In the genomic region with DNA sequence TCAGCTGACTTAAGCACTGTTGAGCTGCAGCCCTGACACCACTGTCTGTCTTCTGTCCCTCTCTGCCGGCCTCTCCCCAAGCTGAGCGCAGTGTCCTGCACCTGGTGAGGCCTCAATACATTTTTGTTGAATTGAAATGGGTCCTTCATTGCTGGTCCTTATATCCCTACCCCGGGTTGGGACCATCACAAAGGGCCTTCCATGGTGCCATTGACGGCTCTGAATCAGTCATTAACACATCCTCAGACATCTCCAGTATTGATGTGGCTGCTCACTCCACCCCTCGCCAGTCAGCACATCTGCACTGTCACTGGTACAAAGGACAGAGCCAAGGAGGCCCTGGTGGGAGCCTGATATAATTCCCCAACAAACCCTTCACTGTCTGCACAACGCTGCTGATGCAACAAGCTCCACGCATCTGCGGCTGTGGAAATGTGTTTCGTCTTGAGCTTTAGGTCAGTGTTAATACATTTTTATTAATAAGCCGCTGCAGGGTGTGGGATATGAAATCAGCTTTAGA, we compare ENCODE assay signal across 26 cellular contexts.
DNase-seq lines count a peak whose midpoint lies in the region; ATAC-seq and TF ChIP-seq lines count a peak whose summit lies in the region.
"Had no signal": no experiment of that assay in that cellular context is flagged by ENCODE, and none has a peak within 500 bp of the region (broad histone marks: within the 10 kb centered on the region; RNA-seq: fewer than 3 reads in every experiment).

No MANE protein-coding gene starts in this region.

- H3K27me3 ChIP-seq in heart left ventricle (peaks cover 0 to 47% (median 8%) of the 10 kb centered on the region in 9 donors), breast epithelium (peaks cover 0 to 6% of the 10 kb centered on the region in 2 donors)
- H3K27me3 ChIP-seq: BE2C, Peyer's patch, SJCRH30 had no signal

- no peaks in the 10 kb centered on the region for H3K9me3 Mint-ChIP-seq in stimulated activated memory B cell treated with anti-CD40 and anti-IgM and Interleukin-4, amounts not matched to agents 10 μg/mL and 1 μg/mL and 100 μg/mL, for 72 hours
- H3K9me3 Mint-ChIP-seq: CD8-positive, alpha-beta memory T cell; IgD-negative memory B cell had no signal

- H3K4me3 ChIP-seq in heart left ventricle (no peak overlapping the region), breast epithelium (no peak overlapping the region)
- H3K4me3 ChIP-seq: Peyer's patch, SJCRH30 had no signal

- intact Hi-C loops in Right ventricle myocardium inferior (cut with DNase I) (no loop called here), heart left ventricle (cut with DNase I) (no loop called here), head of caudate nucleus (cut with DNase I) (no loop called here), breast epithelium (cut with DNase I; ENCODE audit: low total_unique reads) (no loop called here)

- H3K4me3 Mint-ChIP-seq in stimulated activated memory B cell treated with anti-CD40 and anti-IgM and Interleukin-4, amounts not matched to agents 10 μg/mL and 1 μg/mL and 100 μg/mL, for 72 hours, result no peak overlapping the region
- H3K4me3 Mint-ChIP-seq: CD14-positive monocyte; CD8-positive, alpha-beta memory T cell; IgD-negative memory B cell had no signal

- H3K27me3 Mint-ChIP-seq in stimulated activated memory B cell treated with anti-CD40 and anti-IgM and Interleukin-4, amounts not matched to agents 10 μg/mL and 1 μg/mL and 100 μg/mL, for 72 hours, result no peaks in the 10 kb centered on the region
- H3K27me3 Mint-ChIP-seq: IgD-negative memory B cell had no signal

- ATAC-seq in Right ventricle myocardium inferior (peak; percentile 23), heart left ventricle (no peak)
- ATAC-seq in stimulated activated memory B cell treated with anti-CD40 and anti-IgM and Interleukin-4, amounts not matched to agents 10 μg/mL and 1 μg/mL and 100 μg/mL, for 72 hours, result no peak

- H3K27ac Mint-ChIP-seq in stimulated activated memory B cell treated with anti-CD40 and anti-IgM and Interleukin-4, amounts not matched to agents 10 μg/mL and 1 μg/mL and 100 μg/mL, for 72 hours, result no peak overlapping the region
- H3K27ac Mint-ChIP-seq: CD8-positive, alpha-beta memory T cell had no signal

- WGBS in heart left ventricle, 4 donors, result 78 to 83% (median 81%) methylated on average over 8 to 10 of the region's 10 CpGs

- H3K36me3 Mint-ChIP-seq in stimulated activated memory B cell treated with anti-CD40 and anti-IgM and Interleukin-4, amounts not matched to agents 10 μg/mL and 1 μg/mL and 100 μg/mL, for 72 hours, result peaks cover 7% of the 10 kb centered on the region
- H3K36me3 Mint-ChIP-seq: CD14-positive monocyte had no signal

- TF ChIP-seq POLR2A in heart left ventricle (IDR thresholded peaks at IDR 0.05) (no peak), breast epithelium (IDR thresholded peaks at IDR 0.05) (no peak)

- no peak overlapping the region for H3K27ac ChIP-seq in heart left ventricle
- no peak overlapping the region for H3K27ac ChIP-seq in breast epithelium
- H3K27ac ChIP-seq: 22Rv1, HL-60, Peyer's patch, SJCRH30 had no signal

- no peak for DNase-seq in Right ventricle myocardium inferior (ENCODE audit: missing footprints)
- no peak for DNase-seq in heart left ventricle
- peak in 28 of 42 donors; percentile 13 to 75 (median 42) for DNase-seq in head of caudate nucleus
- peak in 30 of 56 donors; percentile 9 to 72 (median 42) for DNase-seq in nucleus accumbens (lab: John Stamatoyannopoulos, UW)
- DNase-seq in SIG-M5 (lab: John Stamatoyannopoulos, UW), result no peak
- no peak for DNase-seq in breast epithelium (ENCODE audit: low spot score in 2 of 2)
- no peak for DNase-seq in DMS 273 treated with DMSO at 0.1 percent for 48 hours (lab: John Stamatoyannopoulos, UW)
- DNase-seq: BE2C; CD8-positive, alpha-beta memory T cell; DMS79 treated with DMSO at 0.1 percent for 48 hours; H7; NCI-H1092; NCI-H1436; NCI-H187; NCI-H2081 treated with DMSO at 0.1 percent for 48 hours; NCI-H2171; NCI-H226; NCI-H510A; NCI-H69; Peyer's patch had no signal

- peaks cover 44% of the 10 kb centered on the region for H3K4me1 Mint-ChIP-seq in stimulated activated memory B cell treated with anti-CD40 and anti-IgM and Interleukin-4, amounts not matched to agents 10 μg/mL and 1 μg/mL and 100 μg/mL, for 72 hours
- H3K4me1 Mint-ChIP-seq: CD8-positive, alpha-beta memory T cell had no signal

- H3K36me3 ChIP-seq in heart left ventricle (no peaks in the 10 kb centered on the region), breast epithelium (no peaks in the 10 kb centered on the region)
- H3K36me3 ChIP-seq: BE2C, Peyer's patch, SJCRH30 had no signal

- H3K4me1 ChIP-seq in heart left ventricle, result peaks cover 0 to 3% (median 0%) of the 10 kb centered on the region in 12 donors
- H3K4me1 ChIP-seq in breast epithelium, result peaks cover 0 to 5% of the 10 kb centered on the region in 2 donors
- H3K4me1 ChIP-seq: BE2C, Peyer's patch, SJCRH30 had no signal

- H3K9me3 ChIP-seq in heart left ventricle, result no peaks in the 10 kb centered on the region
- no peaks in the 10 kb centered on the region for H3K9me3 ChIP-seq in breast epithelium
- H3K9me3 ChIP-seq: BE2C, Peyer's patch, SJCRH30 had no signal

- TF ChIP-seq CTCF in heart left ventricle (IDR thresholded peaks at IDR 0.05) (no peak), breast epithelium (IDR thresholded peaks at IDR 0.05) (no peak)

Comparison
In these comparisons a context has a peak if more than half of its experiments do, and no peak if none do; other contexts are left out.
1. DNase-seq: peak in head of caudate nucleus (28 of 42) and nucleus accumbens (30 of 56); none in Right ventricle myocardium inferior (single experiment), heart left ventricle (0 of 5), SIG-M5 (single experiment), breast epithelium (0 of 2) and DMS 273 treated with DMSO at 0.1 percent for 48 hours (single experiment).